Comparison of ENCODE assay signal across 8 cellular contexts in genomic region chr16:1474047-1474446, GRCh38. TPM values are rescaled to one million over a fixed set of nuclear protein-coding genes. Genes with fewer than 3 reads are reported as not detected.
A peak's percentile ranks its signal among the peaks of the same experiment; 100 is the strongest.
DNase-seq lines count a peak whose midpoint lies in the region; ATAC-seq, FAIRE-seq and TF ChIP-seq lines count a peak whose summit lies in the region.

No MANE protein-coding gene starts in this region.

- peaks cover 1% of the 10 kb centered on the region for H3K36me3 Mint-ChIP-seq in activated naive CD4-positive, alpha-beta T cell treated with anti-CD3 and anti-CD28 coated beads for 36 hours (ENCODE audit: low read depth)

- H3K4me1 ChIP-seq in ascending aorta (peaks cover 0 to 18% of the 10 kb centered on the region in 2 donors), HepG2 (ENCODE audit: insufficient read depth, low read length) (peaks cover 52% of the 10 kb centered on the region), transverse colon (peaks cover 13 to 39% (median 20%) of the 10 kb centered on the region in 4 donors)

- TF ChIP-seq POLR2A in HepG2 (IDR thresholded peaks at IDR 0.05; ENCODE audit: insufficient read depth in 1 of 2, low read depth in 2 of 2, low read length in 2 of 2) = peak in 1 of 2 experiments; percentile 35; a peak in 1 of 4 replicates
- TF ChIP-seq POLR2A in transverse colon (IDR thresholded peaks at IDR 0.05) = no peak

- CTCF ChIA-PET in activated naive CD4-positive, alpha-beta T cell treated with anti-CD3 and anti-CD28 coated beads for 36 hours (lab: Charles Lee) = interaction anchor here (0.7 kb wide), 1 partner anchor 91 kb away, joined by 4 read pairs; no protein-coding TSS in a partner anchor
- CTCF ChIA-PET in HepG2 (lab: Yijun Ruan, JAX; ENCODE audit: low intra/inter-chr PET ratio, low total read pairs) = no interaction called here

- peaks cover 2% of the 10 kb centered on the region for H3K9me3 Mint-ChIP-seq in activated naive CD4-positive, alpha-beta T cell treated with anti-CD3 and anti-CD28 coated beads for 36 hours

- TSS peak; percentile 67 for BruUV-seq in HepG2 (replicated peaks; lab: Mats Ljungman, UMichigan)

- no peak overlapping the region for H3K27ac Mint-ChIP-seq in activated naive CD4-positive, alpha-beta T cell treated with anti-CD3 and anti-CD28 coated beads for 36 hours

- H3K9ac ChIP-seq in HepG2 (ENCODE audit: insufficient read depth, low read depth, low read length) = peak overlapping the region; percentile 90

- H3K36me3 ChIP-seq in ascending aorta (no peaks in the 10 kb centered on the region), HepG2 (replicated peaks in 1 of 2; ENCODE audit: control insufficient read depth in 1 of 2, insufficient read depth in 2 of 2, low read length in 2 of 2) (no peaks in the 10 kb centered on the region), transverse colon (no peaks in the 10 kb centered on the region)

- no peaks in the 10 kb centered on the region for H3K27me3 Mint-ChIP-seq in activated naive CD4-positive, alpha-beta T cell treated with anti-CD3 and anti-CD28 coated beads for 36 hours (ENCODE audit: low read depth)

- 7% methylated on average over 14 of the region's 15 CpGs for WGBS in HepG2 (ENCODE audit: low lambda C conversion rate)
- 40 to 61% methylated on average over 10 to 14 of the region's 15 CpGs for WGBS in transverse colon (ENCODE audit: low coverage in 1 of 2), 2 donors

- TF ChIP-seq EP300 in HepG2 (IDR thresholded peaks at IDR 0.05; ENCODE audit: low read depth in 2 of 2, low read length in 2 of 2) (no peak), HepG2 (CRISPR knock-in tag; IDR thresholded peaks at IDR 0.05; ENCODE audit: borderline replicate concordance) (no peak), transverse colon (IDR thresholded peaks at IDR 0.05; ENCODE audit: low read depth) (no peak)

- in situ Hi-C loops in HepG2 (cut with HindIII; ENCODE audit: extremely low pct_ligation_motif_present, low pct_unique_long_range_greater_than_20kb) = no loop called here
- in situ Hi-C loops in transverse colon (cut with MboI; ENCODE audit: low pct_ligation_motif_present in 1 of 4, low pct_unique_long_range_greater_than_20kb in 1 of 4, low sequenced_read_pairs in 3 of 4) = no loop called here

- no peak for FAIRE-seq in HepG2 (lab: Jason Lieb, UNC)

- no peak overlapping the region for H2AFZ ChIP-seq in HepG2 (ENCODE audit: low read length)

- H4K20me1 ChIP-seq in HepG2 (ENCODE audit: insufficient read depth, low read length) = no peaks in the 10 kb centered on the region

- H3K27ac ChIP-seq in ascending aorta = peak overlapping the region in 1 of 2 donors; percentile 83
- peak overlapping the region; percentile 83 for H3K27ac ChIP-seq in HepG2 (ENCODE audit: extremely low read length, insufficient read depth, low read length)
- H3K27ac ChIP-seq in transverse colon = peak overlapping the region; percentile 89 to 94 (median 91)

- DNase-seq in activated naive CD4-positive, alpha-beta T cell treated with anti-CD3 and anti-CD28 coated beads for 36 hours = no peak
- DNase-seq in activated naive CD4-positive, alpha-beta T cell treated with anti-CD3 and anti-CD28 coated beads, Interleukin-2, amount 50 U/mL, for 16 hours = no peak
- DNase-seq in ascending aorta (ENCODE audit: low spot score in 2 of 2) (no peak), HepG2 (ENCODE audit: low spot score) (peak; percentile 28), transverse colon (no peak), omental fat pad (ENCODE audit: low spot score) (no peak), NCI-H2107 treated with DMSO at 0.1 percent for 48 hours (lab: John Stamatoyannopoulos, UW; ENCODE audit: unreplicated experiment) (no peak)

- no peak for TF ChIP-seq RAD21 in HepG2 (CRISPR knock-in tag; IDR thresholded peaks at IDR 0.05)

- intact Hi-C loops in activated naive CD4-positive, alpha-beta T cell treated with anti-CD3 and anti-CD28 coated beads for 36 hours (cut with micrococcal nuclease) = loop anchor here (2.0 kb wide), 1 partner anchor 61 kb away; no protein-coding TSS in a partner anchor
- intact Hi-C loops in ascending aorta (cut with DNase I) (loop anchor here (2.0 kb wide), 2 partner anchors 53 to 137 kb away; partner anchors contain the start of gene UQCC4), HepG2 (cut with micrococcal nuclease; ENCODE audit: unreplicated experiment) (loop anchor here (2.0 kb wide), 1 partner anchor 43 kb away; the partner anchor contains the start of gene PERCC1), transverse colon (cut with DNase I; ENCODE audit: low total_unique reads) (no loop called here)

- peaks cover 40% of the 10 kb centered on the region for H3K4me1 Mint-ChIP-seq in activated naive CD4-positive, alpha-beta T cell treated with anti-CD3 and anti-CD28 coated beads for 36 hours (ENCODE audit: low read depth)

- TF ChIP-seq CTCF in ascending aorta (IDR thresholded peaks at IDR 0.05) (no peak), HepG2 (CRISPR knock-in tag; IDR thresholded peaks at IDR 0.05) (no peak), transverse colon (IDR thresholded peaks at IDR 0.05) (no peak), omental fat pad (IDR thresholded peaks at IDR 0.05) (no peak)

- peak overlapping the region; percentile 67 for H3K4me3 Mint-ChIP-seq in activated naive CD4-positive, alpha-beta T cell treated with anti-CD3 and anti-CD28 coated beads for 36 hours

- peaks cover 29% of the 10 kb centered on the region for H3K79me2 ChIP-seq in HepG2 (ENCODE audit: insufficient read depth, low read length)

- peak overlapping the region; percentile 88 to 89 for H3K4me3 ChIP-seq in ascending aorta
- peak overlapping the region; percentile 73 to 88 (median 80) for H3K4me3 ChIP-seq in HepG2 (replicated peaks in 1 of 3; ENCODE audit: insufficient read depth in 1 of 3, low read depth in 2 of 3, low read length in 3 of 3)
- peak overlapping the region; percentile 73 to 98 (median 86) for H3K4me3 ChIP-seq in transverse colon

- H3K27me3 ChIP-seq in ascending aorta (no peaks in the 10 kb centered on the region), HepG2 (ENCODE audit: control insufficient read depth in 1 of 2, insufficient read depth in 2 of 2, low read length in 2 of 2) (no peaks in the 10 kb centered on the region; a peak in 1 of 5 replicates), transverse colon (no peaks in the 10 kb centered on the region)

- peak overlapping the region; percentile 95 for H3K4me2 ChIP-seq in HepG2 (ENCODE audit: low read depth, low read length)

- H3K9me3 ChIP-seq in ascending aorta (no peaks in the 10 kb centered on the region), HepG2 (ENCODE audit: low read length) (no peaks in the 10 kb centered on the region), transverse colon (no peaks in the 10 kb centered on the region)

- POLR2A ChIA-PET in HepG2 (lab: Yijun Ruan, JAX) = interaction anchor here (0.6 kb wide), 1 partner anchor 32 kb away, joined by 3 read pairs; no protein-coding TSS in a partner anchor

- ATAC-seq in HepG2 (peak; percentile 37), omental fat pad (ENCODE audit: low FRiP score) (no peak), GM18519 (IDR thresholded peaks at IDR 0.05; ENCODE audit: low FRiP score, unreplicated experiment) (no peak)

RNA-seq across cellular contexts. Expression of gene CLCN7, which starts 0.8 kb away (rescaled TPM):
- 10 to 100 TPM; 31.7 to 34.5 TPM for total RNA-seq in activated naive CD4-positive, alpha-beta T cell treated with anti-CD3 and anti-CD28 coated beads for 36 hours
- total RNA-seq in ascending aorta = 108 TPM
- total RNA-seq in HepG2 (2016; rRNA removed; fragmentation: Illumina TruSeq; extraction: Trizol) = 9.8 and 25.1 TPM in 2 replicates
- total RNA-seq in HepG2 (2016; cell fraction: cytosol; rRNA removed; fragmentation: Illumina TruSeq; extraction: Trizol; ENCODE audit: low read depth) = 8.5 and 9.5 TPM in 2 replicates
- total RNA-seq in HepG2 (2016; cell fraction: insoluble cytoplasmic fraction; rRNA removed; fragmentation: Illumina TruSeq; extraction: Trizol) = 6.2 and 24.1 TPM in 2 replicates
- total RNA-seq in HepG2 (2016; cell fraction: membrane; rRNA removed; fragmentation: Illumina TruSeq; extraction: Trizol) = 6.7 and 7.5 TPM in 2 replicates
- total RNA-seq in HepG2 (2016; cell fraction: nucleus; rRNA removed; fragmentation: Illumina TruSeq; extraction: Trizol) = 22.9 and 27.4 TPM in 2 replicates
- polyA plus RNA-seq in HepG2 (2011; rRNA removed) = 24.6 and 33.6 TPM in 2 replicates
- polyA plus RNA-seq in HepG2 (2011; cell fraction: cytosol; rRNA removed) = 11.6 and 26.3 TPM in 2 replicates
- 413 and 489 TPM in 2 replicates for polyA plus RNA-seq in HepG2 (2011; cell fraction: nucleus; rRNA removed)
- 30.8 and 56.7 TPM in 2 replicates for polyA plus RNA-seq in HepG2 (2012)
- polyA plus RNA-seq in HepG2 (2016; cell fraction: cytosol; fragmentation: Illumina TruSeq; extraction: Trizol; ENCODE audit: low read depth) = 1.7 and 1.8 TPM in 2 replicates
- 6.7 and 9.1 TPM in 2 replicates for polyA plus RNA-seq in HepG2 (2016; cell fraction: insoluble cytoplasmic fraction; fragmentation: Illumina TruSeq; extraction: Trizol; ENCODE audit: low read depth)
- 3.8 and 6.1 TPM in 2 replicates for polyA plus RNA-seq in HepG2 (2016; cell fraction: membrane; fragmentation: Illumina TruSeq; extraction: Trizol; ENCODE audit: low read depth)
- 78.0 and 79.0 TPM in 2 replicates for polyA plus RNA-seq in HepG2 (2016; cell fraction: nucleus; fragmentation: Illumina TruSeq; extraction: Trizol; ENCODE audit: insufficient read depth, low read depth)
- 47.8 and 83.3 TPM in 2 replicates for polyA minus RNA-seq in HepG2 (2011; rRNA and poly(A)+ RNA removed; ENCODE audit: low replicate concordance)
- polyA minus RNA-seq in HepG2 (2011; cell fraction: cytosol; rRNA and poly(A)+ RNA removed) = 15.7 and 20.3 TPM in 2 replicates
- 46.9 and 49.4 TPM in 2 replicates for polyA minus RNA-seq in HepG2 (2011; cell fraction: nucleus; rRNA and poly(A)+ RNA removed)
- total RNA-seq in transverse colon = 100 to 1,000 TPM in 2 of 4 donors, 10 to 100 TPM in 2; 57.6 to 171 (median 95.0) TPM
- total RNA-seq in omental fat pad = 10 to 100 TPM; 42.6 to 62.3 (median 52.2) TPM

RNA-seq across cellular contexts. Expression of gene PTX4, which starts 14.7 kb away (rescaled TPM):
- not detected for total RNA-seq in activated naive CD4-positive, alpha-beta T cell treated with anti-CD3 and anti-CD28 coated beads for 36 hours
- total RNA-seq in ascending aorta (not detected), HepG2 (2016; rRNA removed; fragmentation: Illumina TruSeq; extraction: Trizol) (not detected in 2 replicates), transverse colon (not detected), omental fat pad (not detected)
- total RNA-seq in HepG2 (2016; cell fraction: cytosol; rRNA removed; fragmentation: Illumina TruSeq; extraction: Trizol; ENCODE audit: low read depth) = not detected in 2 replicates
- not detected in 2 replicates for total RNA-seq in HepG2 (2016; cell fraction: insoluble cytoplasmic fraction; rRNA removed; fragmentation: Illumina TruSeq; extraction: Trizol)
- total RNA-seq in HepG2 (2016; cell fraction: membrane; rRNA removed; fragmentation: Illumina TruSeq; extraction: Trizol) = not detected in 2 replicates
- not detected in 2 replicates for total RNA-seq in HepG2 (2016; cell fraction: nucleus; rRNA removed; fragmentation: Illumina TruSeq; extraction: Trizol)
- polyA plus RNA-seq in HepG2 (2011; rRNA removed) = 0.04 TPM in 1 of 2 replicates, not detected in the other
- polyA plus RNA-seq in HepG2 (2011; cell fraction: cytosol; rRNA removed) = 0.04 TPM in 1 of 2 replicates, not detected in the other
- not detected in 2 replicates for polyA plus RNA-seq in HepG2 (2011; cell fraction: nucleus; rRNA removed)
- polyA plus RNA-seq in HepG2 (2012) = not detected in 2 replicates
- not detected in 2 replicates for polyA plus RNA-seq in HepG2 (2016; cell fraction: cytosol; fragmentation: Illumina TruSeq; extraction: Trizol; ENCODE audit: low read depth)
- not detected in 2 replicates for polyA plus RNA-seq in HepG2 (2016; cell fraction: insoluble cytoplasmic fraction; fragmentation: Illumina TruSeq; extraction: Trizol; ENCODE audit: low read depth)
- polyA plus RNA-seq in HepG2 (2016; cell fraction: membrane; fragmentation: Illumina TruSeq; extraction: Trizol; ENCODE audit: low read depth) = not detected in 2 replicates
- polyA plus RNA-seq in HepG2 (2016; cell fraction: nucleus; fragmentation: Illumina TruSeq; extraction: Trizol; ENCODE audit: insufficient read depth, low read depth) = not detected in 2 replicates
- polyA minus RNA-seq in HepG2 (2011; rRNA and poly(A)+ RNA removed; ENCODE audit: low replicate concordance) = not detected in 2 replicates
- not detected in 2 replicates for polyA minus RNA-seq in HepG2 (2011; cell fraction: cytosol; rRNA and poly(A)+ RNA removed)
- not detected in 2 replicates for polyA minus RNA-seq in HepG2 (2011; cell fraction: nucleus; rRNA and poly(A)+ RNA removed)

RNA-seq across cellular contexts. Expression of gene TELO2, which starts 19.1 kb away (rescaled TPM):
- 10 to 100 TPM; 68.1 to 76.1 TPM for total RNA-seq in activated naive CD4-positive, alpha-beta T cell treated with anti-CD3 and anti-CD28 coated beads for 36 hours
- total RNA-seq in ascending aorta (110 TPM), HepG2 (2016; rRNA removed; fragmentation: Illumina TruSeq; extraction: Trizol) (8.9 and 17.9 TPM in 2 replicates), transverse colon (10 to 100 TPM; 22.2 to 98.1 (median 49.6) TPM), omental fat pad (10 to 100 TPM; 12.7 to 38.5 (median 22.2) TPM)
- 4.6 and 5.6 TPM in 2 replicates for total RNA-seq in HepG2 (2016; cell fraction: cytosol; rRNA removed; fragmentation: Illumina TruSeq; extraction: Trizol; ENCODE audit: low read depth)
- 8.4 and 19.3 TPM in 2 replicates for total RNA-seq in HepG2 (2016; cell fraction: insoluble cytoplasmic fraction; rRNA removed; fragmentation: Illumina TruSeq; extraction: Trizol)
- 5.9 and 7.0 TPM in 2 replicates for total RNA-seq in HepG2 (2016; cell fraction: membrane; rRNA removed; fragmentation: Illumina TruSeq; extraction: Trizol)
- 21.0 and 26.7 TPM in 2 replicates for total RNA-seq in HepG2 (2016; cell fraction: nucleus; rRNA removed; fragmentation: Illumina TruSeq; extraction: Trizol)
- 10.1 and 12.5 TPM in 2 replicates for polyA plus RNA-seq in HepG2 (2011; rRNA removed)
- 4.0 and 7.4 TPM in 2 replicates for polyA plus RNA-seq in HepG2 (2011; cell fraction: cytosol; rRNA removed)
- polyA plus RNA-seq in HepG2 (2011; cell fraction: nucleus; rRNA removed) = 188 and 244 TPM in 2 replicates
- polyA plus RNA-seq in HepG2 (2012) = 11.3 and 13.8 TPM in 2 replicates
- polyA plus RNA-seq in HepG2 (2016; cell fraction: cytosol; fragmentation: Illumina TruSeq; extraction: Trizol; ENCODE audit: low read depth) = 1.7 and 2.3 TPM in 2 replicates
- 9.6 and 13.7 TPM in 2 replicates for polyA plus RNA-seq in HepG2 (2016; cell fraction: insoluble cytoplasmic fraction; fragmentation: Illumina TruSeq; extraction: Trizol; ENCODE audit: low read depth)
- 2.9 and 3.2 TPM in 2 replicates for polyA plus RNA-seq in HepG2 (2016; cell fraction: membrane; fragmentation: Illumina TruSeq; extraction: Trizol; ENCODE audit: low read depth)
- polyA plus RNA-seq in HepG2 (2016; cell fraction: nucleus; fragmentation: Illumina TruSeq; extraction: Trizol; ENCODE audit: insufficient read depth, low read depth) = 87.0 and 87.4 TPM in 2 replicates
- 11.5 and 12.7 TPM in 2 replicates for polyA minus RNA-seq in HepG2 (2011; rRNA and poly(A)+ RNA removed; ENCODE audit: low replicate concordance)
- polyA minus RNA-seq in HepG2 (2011; cell fraction: cytosol; rRNA and poly(A)+ RNA removed) = 6.3 and 9.0 TPM in 2 replicates
- polyA minus RNA-seq in HepG2 (2011; cell fraction: nucleus; rRNA and poly(A)+ RNA removed) = 18.6 and 19.7 TPM in 2 replicates

RNA-seq across cellular contexts. Expression of gene CCDC154, which starts 29.7 kb away (rescaled TPM):
- total RNA-seq in activated naive CD4-positive, alpha-beta T cell treated with anti-CD3 and anti-CD28 coated beads for 36 hours = 1 to 10 TPM in 1 of 2 experiments, under 1 TPM in 1; 0.74 to 1.8 TPM
- not detected for total RNA-seq in ascending aorta
- total RNA-seq in HepG2 (2016; rRNA removed; fragmentation: Illumina TruSeq; extraction: Trizol) = 1.5 and 1.8 TPM in 2 replicates
- 0.61 and 0.79 TPM in 2 replicates for total RNA-seq in HepG2 (2016; cell fraction: cytosol; rRNA removed; fragmentation: Illumina TruSeq; extraction: Trizol; ENCODE audit: low read depth)
- 1.4 and 1.7 TPM in 2 replicates for total RNA-seq in HepG2 (2016; cell fraction: insoluble cytoplasmic fraction; rRNA removed; fragmentation: Illumina TruSeq; extraction: Trizol)
- 0.83 and 1.1 TPM in 2 replicates for total RNA-seq in HepG2 (2016; cell fraction: membrane; rRNA removed; fragmentation: Illumina TruSeq; extraction: Trizol)
- 0.31 TPM in 1 of 2 replicates, not detected in the other for total RNA-seq in HepG2 (2016; cell fraction: nucleus; rRNA removed; fragmentation: Illumina TruSeq; extraction: Trizol)
- 0.84 and 0.92 TPM in 2 replicates for polyA plus RNA-seq in HepG2 (2011; rRNA removed)
- polyA plus RNA-seq in HepG2 (2011; cell fraction: cytosol; rRNA removed) = 0.24 and 0.56 TPM in 2 replicates
- polyA plus RNA-seq in HepG2 (2011; cell fraction: nucleus; rRNA removed) = 2.1 and 2.4 TPM in 2 replicates
- polyA plus RNA-seq in HepG2 (2012) = 0.48 and 1.2 TPM in 2 replicates
- 0.92 and 1.0 TPM in 2 replicates for polyA plus RNA-seq in HepG2 (2016; cell fraction: cytosol; fragmentation: Illumina TruSeq; extraction: Trizol; ENCODE audit: low read depth)
- polyA plus RNA-seq in HepG2 (2016; cell fraction: insoluble cytoplasmic fraction; fragmentation: Illumina TruSeq; extraction: Trizol; ENCODE audit: low read depth) = 0.65 and 1.6 TPM in 2 replicates
- polyA plus RNA-seq in HepG2 (2016; cell fraction: membrane; fragmentation: Illumina TruSeq; extraction: Trizol; ENCODE audit: low read depth) = 0.45 and 0.71 TPM in 2 replicates
- polyA plus RNA-seq in HepG2 (2016; cell fraction: nucleus; fragmentation: Illumina TruSeq; extraction: Trizol; ENCODE audit: insufficient read depth, low read depth) = 2.3 and 3.5 TPM in 2 replicates
- polyA minus RNA-seq in HepG2 (2011; rRNA and poly(A)+ RNA removed; ENCODE audit: low replicate concordance) = not detected in 2 replicates
- polyA minus RNA-seq in HepG2 (2011; cell fraction: cytosol; rRNA and poly(A)+ RNA removed) = not detected in 2 replicates
- 0.12 and 0.26 TPM in 2 replicates for polyA minus RNA-seq in HepG2 (2011; cell fraction: nucleus; rRNA and poly(A)+ RNA removed)
- under 1 TPM in 2 of 4 donors, not detected in 2; 0.16 to 0.41 TPM for total RNA-seq in transverse colon
- 1 to 10 TPM in 1 of 4 donors, under 1 TPM in 3; 0.19 to 5.7 (median 0.37) TPM for total RNA-seq in omental fat pad

RNA-seq across cellular contexts. Expression of gene PERCC1, which starts 43.2 kb away (rescaled TPM):
- under 1 TPM in 1 of 2 experiments, not detected in 1; 0.31 TPM for total RNA-seq in activated naive CD4-positive, alpha-beta T cell treated with anti-CD3 and anti-CD28 coated beads for 36 hours
- total RNA-seq in ascending aorta (not detected), HepG2 (2016; rRNA removed; fragmentation: Illumina TruSeq; extraction: Trizol) (0.15 TPM in 1 of 2 replicates, not detected in the other), transverse colon (1 to 10 TPM in 1 of 4 donors, not detected in 3; 1.2 TPM), omental fat pad (1 to 10 TPM in 1 of 4 donors, not detected in 3; 1.9 TPM)
- not detected in 2 replicates for total RNA-seq in HepG2 (2016; cell fraction: cytosol; rRNA removed; fragmentation: Illumina TruSeq; extraction: Trizol; ENCODE audit: low read depth)
- total RNA-seq in HepG2 (2016; cell fraction: insoluble cytoplasmic fraction; rRNA removed; fragmentation: Illumina TruSeq; extraction: Trizol) = 0.13 TPM in 1 of 2 replicates, not detected in the other
- not detected in 2 replicates for total RNA-seq in HepG2 (2016; cell fraction: membrane; rRNA removed; fragmentation: Illumina TruSeq; extraction: Trizol)
- total RNA-seq in HepG2 (2016; cell fraction: nucleus; rRNA removed; fragmentation: Illumina TruSeq; extraction: Trizol) = not detected in 2 replicates
- not detected in 2 replicates for polyA plus RNA-seq in HepG2 (2011; rRNA removed)
- not detected in 2 replicates for polyA plus RNA-seq in HepG2 (2011; cell fraction: cytosol; rRNA removed)
- not detected in 2 replicates for polyA plus RNA-seq in HepG2 (2011; cell fraction: nucleus; rRNA removed)
- polyA plus RNA-seq in HepG2 (2012) = not detected in 2 replicates
- polyA plus RNA-seq in HepG2 (2016; cell fraction: cytosol; fragmentation: Illumina TruSeq; extraction: Trizol; ENCODE audit: low read depth) = not detected in 2 replicates
- not detected in 2 replicates for polyA plus RNA-seq in HepG2 (2016; cell fraction: insoluble cytoplasmic fraction; fragmentation: Illumina TruSeq; extraction: Trizol; ENCODE audit: low read depth)
- polyA plus RNA-seq in HepG2 (2016; cell fraction: membrane; fragmentation: Illumina TruSeq; extraction: Trizol; ENCODE audit: low read depth) = not detected in 2 replicates
- polyA plus RNA-seq in HepG2 (2016; cell fraction: nucleus; fragmentation: Illumina TruSeq; extraction: Trizol; ENCODE audit: insufficient read depth, low read depth) = not detected in 2 replicates
- polyA minus RNA-seq in HepG2 (2011; rRNA and poly(A)+ RNA removed; ENCODE audit: low replicate concordance) = not detected in 2 replicates
- not detected in 2 replicates for polyA minus RNA-seq in HepG2 (2011; cell fraction: cytosol; rRNA and poly(A)+ RNA removed)
- not detected in 2 replicates for polyA minus RNA-seq in HepG2 (2011; cell fraction: nucleus; rRNA and poly(A)+ RNA removed)
